ENCODE assay signal across 1 cellular context in the genomic region with DNA sequence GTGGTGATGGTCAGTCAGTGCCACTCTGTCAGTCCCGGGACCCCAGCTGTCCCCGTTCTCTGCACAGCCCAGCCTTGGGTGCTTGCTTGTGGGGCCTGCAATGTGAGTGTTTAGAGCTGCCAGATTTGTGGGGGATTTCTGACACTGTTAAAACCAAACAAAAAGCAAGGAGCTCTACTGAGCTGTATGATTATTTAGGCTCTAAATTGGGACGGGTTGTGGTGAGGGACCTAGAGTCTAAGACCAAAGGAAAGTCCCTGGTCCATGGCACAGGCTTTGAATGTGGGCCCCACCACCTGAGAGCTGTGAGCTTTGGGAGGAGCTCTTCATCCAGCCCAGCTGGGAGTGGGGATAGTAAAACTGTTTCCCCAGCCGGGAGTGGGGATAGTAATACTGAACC.
TF ChIP-seq lines count a peak whose summit lies in the region.

No MANE protein-coding gene starts in this region.

TF ChIP-seq in IMR-90, 13 proteins besides CTCF, POLR2A, EP300 and RAD21 (continued from another document):
- TF ChIP-seq USF2 (IDR thresholded peaks at IDR 0.05; ENCODE audit: low read depth, low read length) (no peak), CEBPB (IDR thresholded peaks at IDR 0.05; ENCODE audit: low read depth, low read length) (no peak), RFX5 (IDR thresholded peaks at IDR 0.05; ENCODE audit: low read depth, low read length) (no peak), CHD1 (IDR thresholded peaks at IDR 0.05; ENCODE audit: low read depth, low read length) (no peak), RCOR1 (IDR thresholded peaks at IDR 0.05; ENCODE audit: insufficient replicate concordance, low read length) (no peak), MAFK (IDR thresholded peaks at IDR 0.05; ENCODE audit: low read depth, low read length) (no peak), SMC3 (IDR thresholded peaks at IDR 0.05; ENCODE audit: low read depth, low read length) (no peak), FOS (IDR thresholded peaks at IDR 0.05; ENCODE audit: low read depth, low read length) (no peak), NFE2L2 (IDR thresholded peaks at IDR 0.05; ENCODE audit: low read depth, low read length) (no peak), MAZ (IDR thresholded peaks at IDR 0.05; ENCODE audit: borderline replicate concordance, low read depth, low read length) (no peak), MXI1 (IDR thresholded peaks at IDR 0.05; ENCODE audit: borderline replicate concordance, low read depth, low read length) (no peak)
- TF ChIP-seq, protein P1, sequence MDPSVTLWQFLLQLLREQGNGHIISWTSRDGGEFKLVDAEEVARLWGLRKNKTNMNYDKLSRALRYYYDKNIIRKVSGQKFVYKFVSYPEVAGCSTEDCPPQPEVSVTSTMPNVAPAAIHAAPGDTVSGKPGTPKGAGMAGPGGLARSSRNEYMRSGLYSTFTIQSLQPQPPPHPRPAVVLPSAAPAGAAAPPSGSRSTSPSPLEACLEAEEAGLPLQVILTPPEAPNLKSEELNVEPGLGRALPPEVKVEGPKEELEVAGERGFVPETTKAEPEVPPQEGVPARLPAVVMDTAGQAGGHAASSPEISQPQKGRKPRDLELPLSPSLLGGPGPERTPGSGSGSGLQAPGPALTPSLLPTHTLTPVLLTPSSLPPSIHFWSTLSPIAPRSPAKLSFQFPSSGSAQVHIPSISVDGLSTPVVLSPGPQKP (IDR thresholded peaks at IDR 0.05; ENCODE audit: borderline replicate concordance, low read depth, low read length) = no peak
TF ChIP-seq in IMR-90: peak in this region for 0.
